8 cellular contexts compared by ENCODE assay signal in genomic region chr2:70785137-70785911, GRCh38. TPM values are rescaled to one million over a fixed set of nuclear protein-coding genes. Genes with fewer than 3 reads are reported as not detected.
A peak's percentile ranks its signal among the peaks of the same experiment; 100 is the strongest.
DNase-seq lines count a peak whose midpoint lies in the region; ATAC-seq and TF ChIP-seq lines count a peak whose summit lies in the region.

No MANE protein-coding gene starts in this region.

- intact Hi-C loops in body of pancreas (cut with DNase I): no loop called here

- peak; percentile 45 for TF ChIP-seq CTCF in HL-60 (IDR thresholded peaks at IDR 0.05; ENCODE audit: insufficient read depth, low read length)
- peak in 4 of 7 experiments; percentile 10 to 24 (median 12) for TF ChIP-seq CTCF in body of pancreas (IDR thresholded peaks at IDR 0.05)

- no peak overlapping the region for H3K4me3 ChIP-seq in HL-60 (replicated peaks; ENCODE audit: insufficient read depth, low read length)
- no peak overlapping the region for H3K4me3 ChIP-seq in body of pancreas

- no peaks in the 10 kb centered on the region for H3K9me3 ChIP-seq in body of pancreas

- H3K36me3 Mint-ChIP-seq in naive B cell: no peaks in the 10 kb centered on the region

- peak; percentile 77 for DNase-seq in DMS53 (lab: John Stamatoyannopoulos, UW)
- peak in 1 of 2 experiments; percentile 55 for DNase-seq in HL-60 (ENCODE audit: low read depth in 1 of 2, low spot score in 1 of 2)
- DNase-seq in RKO (ENCODE audit: low spot score): peak; percentile 68
- DNase-seq in body of pancreas: peak in 1 of 4 donors; percentile 27
- no peak for DNase-seq in naive B cell
- DNase-seq in NCI-H1930 (lab: John Stamatoyannopoulos, UW): no peak
- no peak for DNase-seq in T-helper 9 cell

- H3K27ac ChIP-seq in HL-60 (replicated peaks): no peak overlapping the region
- H3K27ac ChIP-seq in body of pancreas: no peak overlapping the region

- ATAC-seq in body of pancreas: no peak
- ATAC-seq in naive B cell (ENCODE audit: low read depth in 2 of 2): peak; percentile 61 to 64
- no peak for ATAC-seq in GM19351 (IDR thresholded peaks at IDR 0.05; ENCODE audit: unreplicated experiment)

- H3K27me3 ChIP-seq in HL-60 (ENCODE audit: insufficient read depth, poor library complexity, severe bottlenecking): peaks cover 26% of the 10 kb centered on the region
- H3K27me3 ChIP-seq in body of pancreas: peaks cover 0 to 5% of the 10 kb centered on the region in 2 donors

- no peak overlapping the region for H3K27ac Mint-ChIP-seq in naive B cell

- peaks cover 45 to 50% (median 48%) of the 10 kb centered on the region in 3 donors for H3K27me3 Mint-ChIP-seq in naive B cell

- no peaks in the 10 kb centered on the region for H3K36me3 ChIP-seq in body of pancreas (replicated peaks in 1 of 2; ENCODE audit: insufficient read depth in 1 of 2, low read depth in 2 of 2)

- no peak overlapping the region for H3K4me3 Mint-ChIP-seq in naive B cell

- 10 to 19% methylated on average over 7 of the region's 7 CpGs for WGBS in body of pancreas, 2 donors

- no peaks in the 10 kb centered on the region for H3K9me3 Mint-ChIP-seq in naive B cell

- peaks cover 6 to 11% (median 8%) of the 10 kb centered on the region in 3 donors for H3K4me1 Mint-ChIP-seq in naive B cell

- peaks cover 10% of the 10 kb centered on the region for H3K4me1 ChIP-seq in body of pancreas

- TF ChIP-seq POLR2A in body of pancreas (IDR thresholded peaks at IDR 0.05): no peak

RNA-seq across cellular contexts. Expression of gene FIGLA, which starts 5.1 kb away (rescaled TPM):
- total RNA-seq in body of pancreas: not detected
- polyA plus RNA-seq in naive B cell (ENCODE audit: low read depth in 6 of 6): not detected

RNA-seq across cellular contexts. Expression of gene ADD2, which starts 17.3 kb away (rescaled TPM):
- total RNA-seq in body of pancreas: 1 to 10 TPM; 2.3 to 7.6 TPM
- 10 to 100 TPM in 2 of 6 donors, 1 to 10 TPM in 4; 1.9 to 12.5 (median 4.9) TPM for polyA plus RNA-seq in naive B cell (ENCODE audit: low read depth in 6 of 6)

RNA-seq across cellular contexts. Expression of gene CLEC4F, which starts 35.1 kb away (rescaled TPM):
- total RNA-seq in body of pancreas: 1 to 10 TPM in 1 of 2 donors, not detected in 1; 3.3 TPM
- not detected for polyA plus RNA-seq in naive B cell (ENCODE audit: low read depth in 6 of 6)

RNA-seq across cellular contexts. Expression of gene CD207, which starts 50.3 kb away (rescaled TPM):
- total RNA-seq in body of pancreas: not detected
- not detected for polyA plus RNA-seq in naive B cell (ENCODE audit: low read depth in 6 of 6)

Comparison
In these comparisons a context has a peak if more than half of its experiments do, and no peak if none do; other contexts are left out.
1. DNase-seq: peak in DMS53 (single experiment) and RKO (single experiment); none in naive B cell (single experiment), NCI-H1930 (0 of 2) and T-helper 9 cell (single experiment).
2. ATAC-seq: peak in naive B cell (2 of 2); none in body of pancreas (single experiment) and GM19351 (single experiment).